Comparison of ENCODE assay signal across 23 cellular contexts in the genomic region with DNA sequence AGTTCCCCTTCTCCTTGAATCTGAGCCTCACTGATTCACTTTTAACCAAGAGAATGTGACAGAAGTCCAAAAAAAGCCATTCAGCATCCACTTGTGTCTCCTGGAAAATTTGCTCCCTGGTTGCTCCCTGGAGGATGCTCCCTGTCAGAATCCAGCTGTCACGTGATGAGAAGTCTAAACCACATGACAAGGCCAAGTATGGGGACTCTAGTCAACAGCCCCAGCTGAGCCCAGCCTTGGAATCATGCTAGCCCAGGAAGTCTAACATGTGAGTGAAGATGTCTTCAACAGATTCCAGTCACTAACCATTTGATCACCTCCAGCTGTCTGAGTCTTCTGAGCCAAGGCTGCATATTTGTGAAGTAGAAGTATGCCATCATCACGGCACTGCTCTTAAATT. TPM values are rescaled to one million over a fixed set of nuclear protein-coding genes. Genes with fewer than 3 reads are reported as not detected.
A peak's percentile ranks its signal among the peaks of the same experiment; 100 is the strongest.
DNase-seq lines count a peak whose midpoint lies in the region; TF ChIP-seq lines count a peak whose summit lies in the region.
"Had no signal": no experiment of that assay in that cellular context is flagged by ENCODE, and none has a peak within 500 bp of the region (broad histone marks: within the 10 kb centered on the region; RNA-seq: fewer than 3 reads in every experiment).

No MANE protein-coding gene starts in this region.

- no peak for TF ChIP-seq EP300 in Ishikawa (IDR thresholded peaks at IDR 0.05; ENCODE audit: borderline replicate concordance)

- TF ChIP-seq RAD21 in Ishikawa (IDR thresholded peaks at IDR 0.05; ENCODE audit: low read depth): no peak

- H3K4me3 ChIP-seq in AG10803 (ENCODE audit: low read length) (no peak overlapping the region), fibroblast of the aortic adventitia (ENCODE audit: low read depth, low read length) (no peak overlapping the region)
- H3K4me3 ChIP-seq: SJSA1 had no signal

- TF ChIP-seq CTCF in AG10803 (conservative IDR thresholded peaks at IDR 0.05; ENCODE audit: low read length): no peak
- no peak for TF ChIP-seq CTCF in fibroblast of the aortic adventitia (IDR thresholded peaks at IDR 0.05; ENCODE audit: insufficient read depth, low read length)

- DNase-seq in AG10803 (ENCODE audit: low read depth) (peak; percentile 3), fibroblast of the aortic adventitia (ENCODE audit: low read depth) (peak; percentile 8), myocyte (ENCODE audit: low read depth) (peak; percentile 1), DMS 273 treated with DMSO at 0.1 percent for 48 hours (lab: John Stamatoyannopoulos, UW) (no peak), OCI-M1 (lab: John Stamatoyannopoulos, UW) (no peak), NCI-H748 treated with DMSO at 0.1 percent for 48 hours (lab: John Stamatoyannopoulos, UW) (no peak)
- DNase-seq: BE2C; Calu3; CD8-positive, alpha-beta memory T cell; DMS153; DND-41; H9; MM.1S; NCI-H2029; NCI-H226; NCI-H510A treated with DMSO at 0.1 percent for 48 hours; NK-92 treated with Interleukin-12 subunit alpha and Interleukin-12 subunit beta, amount 100 ng/mL, for 24 hours; Right ventricle myocardium superior; RPMI8226 had no signal

TF ChIP-seq in Ishikawa, 13 proteins besides CTCF, POLR2A, EP300 and RAD21:
- TF ChIP-seq NFIC (IDR thresholded peaks at IDR 0.05) (no peak), FOXM1 (IDR thresholded peaks at IDR 0.05; ENCODE audit: borderline replicate concordance, low read depth) (no peak), CREB1 (IDR thresholded peaks at IDR 0.05; ENCODE audit: low read depth) (no peak), EGR1 (IDR thresholded peaks at IDR 0.05) (no peak)
- TF ChIP-seq, protein P1, sequence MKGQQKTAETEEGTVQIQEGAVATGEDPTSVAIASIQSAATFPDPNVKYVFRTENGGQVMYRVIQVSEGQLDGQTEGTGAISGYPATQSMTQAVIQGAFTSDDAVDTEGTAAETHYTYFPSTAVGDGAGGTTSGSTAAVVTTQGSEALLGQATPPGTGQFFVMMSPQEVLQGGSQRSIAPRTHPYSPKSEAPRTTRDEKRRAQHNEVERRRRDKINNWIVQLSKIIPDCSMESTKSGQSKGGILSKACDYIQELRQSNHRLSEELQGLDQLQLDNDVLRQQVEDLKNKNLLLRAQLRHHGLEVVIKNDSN (IDR thresholded peaks at IDR 0.05): peak; percentile 36
- TF ChIP-seq, protein P2, sequence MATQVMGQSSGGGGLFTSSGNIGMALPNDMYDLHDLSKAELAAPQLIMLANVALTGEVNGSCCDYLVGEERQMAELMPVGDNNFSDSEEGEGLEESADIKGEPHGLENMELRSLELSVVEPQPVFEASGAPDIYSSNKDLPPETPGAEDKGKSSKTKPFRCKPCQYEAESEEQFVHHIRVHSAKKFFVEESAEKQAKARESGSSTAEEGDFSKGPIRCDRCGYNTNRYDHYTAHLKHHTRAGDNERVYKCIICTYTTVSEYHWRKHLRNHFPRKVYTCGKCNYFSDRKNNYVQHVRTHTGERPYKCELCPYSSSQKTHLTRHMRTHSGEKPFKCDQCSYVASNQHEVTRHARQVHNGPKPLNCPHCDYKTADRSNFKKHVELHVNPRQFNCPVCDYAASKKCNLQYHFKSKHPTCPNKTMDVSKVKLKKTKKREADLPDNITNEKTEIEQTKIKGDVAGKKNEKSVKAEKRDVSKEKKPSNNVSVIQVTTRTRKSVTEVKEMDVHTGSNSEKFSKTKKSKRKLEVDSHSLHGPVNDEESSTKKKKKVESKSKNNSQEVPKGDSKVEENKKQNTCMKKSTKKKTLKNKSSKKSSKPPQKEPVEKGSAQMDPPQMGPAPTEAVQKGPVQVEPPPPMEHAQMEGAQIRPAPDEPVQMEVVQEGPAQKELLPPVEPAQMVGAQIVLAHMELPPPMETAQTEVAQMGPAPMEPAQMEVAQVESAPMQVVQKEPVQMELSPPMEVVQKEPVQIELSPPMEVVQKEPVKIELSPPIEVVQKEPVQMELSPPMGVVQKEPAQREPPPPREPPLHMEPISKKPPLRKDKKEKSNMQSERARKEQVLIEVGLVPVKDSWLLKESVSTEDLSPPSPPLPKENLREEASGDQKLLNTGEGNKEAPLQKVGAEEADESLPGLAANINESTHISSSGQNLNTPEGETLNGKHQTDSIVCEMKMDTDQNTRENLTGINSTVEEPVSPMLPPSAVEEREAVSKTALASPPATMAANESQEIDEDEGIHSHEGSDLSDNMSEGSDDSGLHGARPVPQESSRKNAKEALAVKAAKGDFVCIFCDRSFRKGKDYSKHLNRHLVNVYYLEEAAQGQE (IDR thresholded peaks at IDR 0.05; ENCODE audit: low read depth): no peak

RNA-seq across cellular contexts. Expression of a gene that starts 4.2 kb away (rescaled TPM):
- total RNA-seq in fibroblast of the aortic adventitia (ENCODE audit: low replicate concordance) (0.57 TPM in 1 of 2 replicates, not detected in the other), myocyte (not detected in 2 replicates)
- not detected for polyA plus RNA-seq in myocyte (2012)
- total RNA-seq: Calu3; CD8-positive, alpha-beta memory T cell; H9; HT1080; Right ventricle myocardium superior; SJSA1 had no signal
- polyA plus RNA-seq: CD14-positive monocyte; CD8-positive, alpha-beta memory T cell had no signal

RNA-seq across cellular contexts. Expression of a gene that starts 58.5 kb away (rescaled TPM):
- total RNA-seq in fibroblast of the aortic adventitia (ENCODE audit: low replicate concordance): not detected in 2 replicates
- not detected in 2 replicates for total RNA-seq in myocyte
- not detected for polyA plus RNA-seq in myocyte (2012)
- total RNA-seq: Calu3; CD8-positive, alpha-beta memory T cell; H9; HT1080; Right ventricle myocardium superior; SJSA1 had no signal
- polyA plus RNA-seq: CD14-positive monocyte; CD8-positive, alpha-beta memory T cell had no signal

Comparison
In these comparisons a context has a peak if more than half of its experiments do, and no peak if none do; other contexts are left out.
1. DNase-seq: peak in AG10803 (single experiment), fibroblast of the aortic adventitia (single experiment) and myocyte (single experiment); none in DMS 273 treated with DMSO at 0.1 percent for 48 hours (single experiment), OCI-M1 (single experiment) and NCI-H748 treated with DMSO at 0.1 percent for 48 hours (single experiment).